Comparison of ENCODE assay signal across 10 cellular contexts in genomic region chr9:73437758-73438157, GRCh38.
DNase-seq lines count a peak whose midpoint lies in the region; ATAC-seq and TF ChIP-seq lines count a peak whose summit lies in the region.
"Had no signal": no experiment of that assay in that cellular context is flagged by ENCODE, and none has a peak within 500 bp of the region (broad histone marks: within the 10 kb centered on the region; RNA-seq: fewer than 3 reads in every experiment).

No MANE protein-coding gene starts in this region.

- H3K9me3 ChIP-seq in thyroid gland = no peaks in the 10 kb centered on the region

- no peaks in the 10 kb centered on the region for H3K36me3 ChIP-seq in ACC112 (ENCODE audit: insufficient read depth, low read length)
- no peaks in the 10 kb centered on the region for H3K36me3 ChIP-seq in thyroid gland

- H3K36me3 Mint-ChIP-seq in WTC11 = no peaks in the 10 kb centered on the region
- no peaks in the 10 kb centered on the region for H3K36me3 Mint-ChIP-seq in activated CD8-positive, alpha-beta T cell treated with anti-CD3 and anti-CD28 coated beads for 36 hours (ENCODE audit: low read depth)

- H2AFZ ChIP-seq in ACC112 (ENCODE audit: low read length, unreplicated experiment) = peak overlapping the region; percentile 51

- no peaks in the 10 kb centered on the region for H3K9me3 Mint-ChIP-seq in WTC11
- no peaks in the 10 kb centered on the region for H3K9me3 Mint-ChIP-seq in activated CD8-positive, alpha-beta T cell treated with anti-CD3 and anti-CD28 coated beads for 36 hours
- H3K9me3 Mint-ChIP-seq: stimulated activated naive CD8-positive, alpha-beta T cell treated with anti-CD3 and anti-CD28 coated beads, Interleukin-15, Interleukin-2, amounts not matched to agents 100 ng/mL and 50 ng/mL, for 24 hours had no signal

- POLR2A ChIA-PET in WTC11 (lab: Charles Lee) = no interaction called here
- POLR2A ChIA-PET in activated CD8-positive, alpha-beta T cell treated with anti-CD3 and anti-CD28 coated beads for 36 hours (lab: Charles Lee) = no interaction called here

- WGBS in thyroid gland, 2 donors = 50 to 59% methylated on average over 1 of the region's 1 CpG

- peaks cover 20% of the 10 kb centered on the region for H3K4me1 Mint-ChIP-seq in WTC11
- H3K4me1 Mint-ChIP-seq in activated CD8-positive, alpha-beta T cell treated with anti-CD3 and anti-CD28 coated beads for 36 hours (ENCODE audit: low read depth) = no peaks in the 10 kb centered on the region

- H3K4me1 ChIP-seq in ACC112 (ENCODE audit: control insufficient read depth, insufficient read depth, low read length, unreplicated experiment) (peaks cover 17% of the 10 kb centered on the region), thyroid gland (no peaks in the 10 kb centered on the region)

- H3K4me3 Mint-ChIP-seq in WTC11 = no peak overlapping the region
- H3K4me3 Mint-ChIP-seq in activated CD8-positive, alpha-beta T cell treated with anti-CD3 and anti-CD28 coated beads for 36 hours = no peak overlapping the region
- H3K4me3 Mint-ChIP-seq: stimulated activated naive CD8-positive, alpha-beta T cell treated with anti-CD3 and anti-CD28 coated beads, Interleukin-15, Interleukin-2, amounts not matched to agents 100 ng/mL and 50 ng/mL, for 24 hours had no signal

- ATAC-seq in GM21390 (IDR thresholded peaks at IDR 0.05; ENCODE audit: unreplicated experiment) = peak; percentile 65
- peak; percentile 86 for ATAC-seq in HG03342 (IDR thresholded peaks at IDR 0.05; ENCODE audit: unreplicated experiment)
- ATAC-seq in WTC11 = no peak
- ATAC-seq in activated CD8-positive, alpha-beta T cell treated with anti-CD3 and anti-CD28 coated beads for 36 hours = no peak

- H3K27ac Mint-ChIP-seq in WTC11 = peak overlapping the region; percentile 45
- no peak overlapping the region for H3K27ac Mint-ChIP-seq in activated CD8-positive, alpha-beta T cell treated with anti-CD3 and anti-CD28 coated beads for 36 hours
- H3K27ac Mint-ChIP-seq: stimulated activated naive CD8-positive, alpha-beta T cell treated with anti-CD3 and anti-CD28 coated beads, Interleukin-15, Interleukin-2, amounts not matched to agents 100 ng/mL and 50 ng/mL, for 24 hours had no signal

- H3K79me2 ChIP-seq in ACC112 (ENCODE audit: control insufficient read depth, insufficient read depth, low read length, unreplicated experiment) = no peaks in the 10 kb centered on the region

- H3K27me3 Mint-ChIP-seq in WTC11 (ENCODE audit: low read depth) = no peaks in the 10 kb centered on the region
- no peaks in the 10 kb centered on the region for H3K27me3 Mint-ChIP-seq in activated CD8-positive, alpha-beta T cell treated with anti-CD3 and anti-CD28 coated beads for 36 hours
- H3K27me3 Mint-ChIP-seq: stimulated activated naive CD8-positive, alpha-beta T cell treated with anti-CD3 and anti-CD28 coated beads, Interleukin-15, Interleukin-2, amounts not matched to agents 100 ng/mL and 50 ng/mL, for 24 hours had no signal

- H3K27ac ChIP-seq in ACC112 (ENCODE audit: low read depth, low read length) (no peak overlapping the region), thyroid gland (no peak overlapping the region)

- intact Hi-C loops in activated CD8-positive, alpha-beta T cell treated with anti-CD3 and anti-CD28 coated beads for 36 hours (cut with micrococcal nuclease) = no loop called here
- intact Hi-C loops in thyroid gland (cut with DNase I) = no loop called here

- H3K4me3 ChIP-seq in ACC112 (ENCODE audit: low read depth, low read length) = no peak overlapping the region
- H3K4me3 ChIP-seq in thyroid gland (replicated peaks in 1 of 3) = no peak overlapping the region

- DNase-seq in WTC11 (ENCODE audit: low spot score) = no peak
- DNase-seq in cerebellar nuclear complex (lab: John Stamatoyannopoulos, UW) = no peak
- no peak for DNase-seq in activated CD8-positive, alpha-beta T cell treated with anti-CD3 and anti-CD28 coated beads for 36 hours
- DNase-seq in thyroid gland = no peak
- DNase-seq in NAMALWA (ENCODE audit: low spot score) = no peak
- DNase-seq: SHP77 had no signal

- no peaks in the 10 kb centered on the region for H3K27me3 ChIP-seq in ACC112 (ENCODE audit: insufficient read depth, low read length)
- no peaks in the 10 kb centered on the region for H3K27me3 ChIP-seq in thyroid gland

- CTCF ChIA-PET in WTC11 (lab: Charles Lee) = no interaction called here
- CTCF ChIA-PET in activated CD8-positive, alpha-beta T cell treated with anti-CD3 and anti-CD28 coated beads for 36 hours (lab: Charles Lee) = no interaction called here

- no peak for TF ChIP-seq CTCF in WTC11 (IDR thresholded peaks at IDR 0.05)
- no peak for TF ChIP-seq CTCF in activated CD8-positive, alpha-beta T cell treated with anti-CD3 and anti-CD28 coated beads for 36 hours (IDR thresholded peaks at IDR 0.05)
- no peak for TF ChIP-seq CTCF in thyroid gland (IDR thresholded peaks at IDR 0.05)

- no peak for TF ChIP-seq POLR2A in thyroid gland (IDR thresholded peaks at IDR 0.05)

TF ChIP-seq in WTC11, 78 proteins besides CTCF, POLR2A, EP300 and RAD21:
- TF ChIP-seq ZNF219 (CRISPR knock-in tag; IDR thresholded peaks at IDR 0.05; ENCODE audit: borderline replicate concordance) (no peak), FOXP4 (CRISPR knock-in tag; IDR thresholded peaks at IDR 0.05) (no peak), AR (CRISPR knock-in tag; IDR thresholded peaks at IDR 0.05) (no peak), GABPB1 (CRISPR knock-in tag; IDR thresholded peaks at IDR 0.05) (peak; percentile 43; the same call in 1 of the 2 replicates)

Comparison
In these comparisons a context has a peak if more than half of its experiments do, and no peak if none do; other contexts are left out.
1. ATAC-seq: peak in GM21390 (single experiment) and HG03342 (single experiment); none in WTC11 (single experiment) and activated CD8-positive, alpha-beta T cell treated with anti-CD3 and anti-CD28 coated beads for 36 hours (single experiment).